8 cellular contexts compared by ENCODE assay signal in the genomic region with DNA sequence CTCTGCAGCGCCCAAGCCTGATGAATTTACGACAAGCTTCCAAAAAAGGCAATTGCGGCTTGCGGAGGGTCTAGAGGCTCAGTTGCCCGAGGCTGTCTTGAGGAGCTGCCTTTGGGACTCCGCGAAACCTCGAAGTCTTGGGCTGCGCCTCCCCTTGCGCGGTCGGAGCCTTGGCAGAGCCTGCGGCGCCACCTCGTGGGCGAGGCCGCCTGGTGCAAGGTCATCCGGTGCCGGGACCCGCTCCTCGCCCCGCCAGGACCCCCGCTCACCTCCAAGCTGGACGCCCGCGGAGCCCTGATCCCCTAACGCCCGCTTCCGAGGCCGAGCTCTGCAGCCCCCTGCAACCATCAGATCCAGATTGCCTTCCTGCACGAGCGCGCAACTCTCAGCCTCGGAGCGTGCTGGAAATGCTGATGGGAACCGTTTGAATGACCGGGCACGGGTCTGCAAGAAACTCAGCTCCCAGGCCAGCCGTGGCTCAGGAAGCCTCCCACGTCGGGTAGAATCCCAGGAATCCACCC. TPM values are rescaled to one million over a fixed set of nuclear protein-coding genes. Genes with fewer than 3 reads are reported as not detected.
DNase-seq lines count a peak whose midpoint lies in the region; ATAC-seq, FAIRE-seq and TF ChIP-seq lines count a peak whose summit lies in the region.

No MANE protein-coding gene starts in this region.

- no peak overlapping the region for H3K4me3 Mint-ChIP-seq in activated CD8-positive, alpha-beta T cell treated with anti-CD3 and anti-CD28 coated beads for 36 hours

- peaks cover 61% of the 10 kb centered on the region for H3K27me3 Mint-ChIP-seq in activated CD8-positive, alpha-beta T cell treated with anti-CD3 and anti-CD28 coated beads for 36 hours

- no peak for FAIRE-seq in RCC 7860 (lab: Jason Lieb, UNC)

- intact Hi-C loops in activated CD8-positive, alpha-beta T cell treated with anti-CD3 and anti-CD28 coated beads for 36 hours (cut with micrococcal nuclease), result loop anchor here (5.0 kb wide), 1 partner anchor 97 kb away; a partner anchor contains a TSS

- no peak overlapping the region for H3K27ac ChIP-seq in neutrophil

- H3K4me3 ChIP-seq in neutrophil (ENCODE audit: low read depth in 1 of 2, low read length in 1 of 2), result no peak overlapping the region

- DNase-seq in NCI-H82 (lab: John Stamatoyannopoulos, UW) (peak; percentile 69), NCI-H82 treated with DMSO at 0.1 percent for 48 hours (lab: John Stamatoyannopoulos, UW; ENCODE audit: unreplicated experiment) (no peak), fibroblast of gingiva (ENCODE audit: low read depth) (peak; percentile 26), NCI-H1436 treated with DMSO at 0.1 percent for 48 hours (lab: John Stamatoyannopoulos, UW) (no peak), RCC 7860 (ENCODE audit: low spot score) (no peak)
- peak; percentile 71 for DNase-seq in activated CD8-positive, alpha-beta T cell treated with anti-CD3 and anti-CD28 coated beads for 36 hours

- CTCF ChIA-PET in activated CD8-positive, alpha-beta T cell treated with anti-CD3 and anti-CD28 coated beads for 36 hours (lab: Charles Lee), result interaction anchor here (0.6 to 3.5 kb wide), 14 partner anchors 9 to 206 kb away, joined by 3 to 22 read pairs (median 4); a partner anchor contains a TSS

- H3K27ac Mint-ChIP-seq in activated CD8-positive, alpha-beta T cell treated with anti-CD3 and anti-CD28 coated beads for 36 hours, result no peak overlapping the region

- peaks cover 9% of the 10 kb centered on the region for H3K4me1 Mint-ChIP-seq in activated CD8-positive, alpha-beta T cell treated with anti-CD3 and anti-CD28 coated beads for 36 hours (ENCODE audit: low read depth)

- POLR2A ChIA-PET in activated CD8-positive, alpha-beta T cell treated with anti-CD3 and anti-CD28 coated beads for 36 hours (lab: Charles Lee), result no interaction called here

- H3K9me3 Mint-ChIP-seq in activated CD8-positive, alpha-beta T cell treated with anti-CD3 and anti-CD28 coated beads for 36 hours, result no peaks in the 10 kb centered on the region

- ATAC-seq in HG03442 (IDR thresholded peaks at IDR 0.05; ENCODE audit: unreplicated experiment), result peak; percentile 55
- peak; percentile 90 for ATAC-seq in activated CD8-positive, alpha-beta T cell treated with anti-CD3 and anti-CD28 coated beads for 36 hours

- no peaks in the 10 kb centered on the region for H3K9me3 ChIP-seq in neutrophil

- peaks cover 94% of the 10 kb centered on the region for H3K27me3 ChIP-seq in neutrophil

- peaks cover 0 to 4% of the 10 kb centered on the region in 2 experiments for H3K4me1 ChIP-seq in neutrophil (ENCODE audit: control insufficient read depth in 1 of 2, insufficient read depth in 1 of 2, low read depth in 1 of 2, low read length in 1 of 2)

- TF ChIP-seq CTCF in activated CD8-positive, alpha-beta T cell treated with anti-CD3 and anti-CD28 coated beads for 36 hours (IDR thresholded peaks at IDR 0.05), result peak; percentile 71
- peak; percentile 23 for TF ChIP-seq CTCF in neutrophil (IDR thresholded peaks at IDR 0.05)

- no peaks in the 10 kb centered on the region for H3K36me3 Mint-ChIP-seq in activated CD8-positive, alpha-beta T cell treated with anti-CD3 and anti-CD28 coated beads for 36 hours (ENCODE audit: low read depth)

- no peaks in the 10 kb centered on the region for H3K36me3 ChIP-seq in neutrophil

RNA-seq across cellular contexts. Expression of a gene that starts 14.9 kb away (rescaled TPM):
- total RNA-seq in activated CD8-positive, alpha-beta T cell treated with anti-CD3 and anti-CD28 coated beads for 36 hours, result 1 to 10 TPM; 3.7 to 4.5 TPM

RNA-seq across cellular contexts. Expression of a gene that starts 48.1 kb away (rescaled TPM):
- total RNA-seq in activated CD8-positive, alpha-beta T cell treated with anti-CD3 and anti-CD28 coated beads for 36 hours, result 100 to 1,000 TPM in 1 of 2 experiments, 10 to 100 TPM in 1; 97.5 to 100 TPM

RNA-seq across cellular contexts. Expression of a gene that starts 48.5 kb away (rescaled TPM):
- 10 to 100 TPM; 63.4 to 66.2 TPM for total RNA-seq in activated CD8-positive, alpha-beta T cell treated with anti-CD3 and anti-CD28 coated beads for 36 hours

Comparison
In these comparisons a context has a peak if more than half of its experiments do, and no peak if none do; other contexts are left out.
1. DNase-seq: peak in NCI-H82 (single experiment), activated CD8-positive, alpha-beta T cell treated with anti-CD3 and anti-CD28 coated beads for 36 hours (single experiment) and fibroblast of gingiva (single experiment); none in NCI-H82 treated with DMSO at 0.1 percent for 48 hours (single experiment), NCI-H1436 treated with DMSO at 0.1 percent for 48 hours (single experiment) and RCC 7860 (single experiment).